6 cellular contexts compared by ENCODE assay signal in the genomic region with DNA sequence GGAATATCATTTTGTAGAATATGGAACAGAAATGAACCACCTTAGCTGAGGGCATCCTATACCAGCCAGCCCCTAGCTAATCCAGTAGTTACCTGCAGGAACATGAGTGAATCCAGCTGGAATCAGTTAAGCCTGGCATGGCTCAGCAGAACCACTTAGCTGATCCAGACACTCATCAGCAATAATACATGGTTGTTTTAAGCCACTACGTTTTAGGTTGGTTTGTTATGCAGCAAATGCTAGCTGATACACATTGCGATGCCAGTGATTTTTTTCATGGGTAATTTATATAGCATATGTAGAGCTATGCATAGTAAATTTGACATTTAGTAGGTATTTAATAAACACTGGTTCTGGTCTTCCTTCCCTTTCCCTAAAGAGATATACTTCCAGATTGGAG.
"Had no signal": no experiment of that assay in that cellular context is flagged by ENCODE, and none has a peak within 500 bp of the region (broad histone marks: within the 10 kb centered on the region; RNA-seq: fewer than 3 reads in every experiment).

No MANE protein-coding gene starts in this region.

- ATAC-seq: K562 had no signal

- DNase-seq: IMR-90, KBM-7, KG1 had no signal

- H3K4me2 ChIP-seq: KMS-11 had no signal

- H3K27ac ChIP-seq: KMS-11 had no signal

- H3K4me3 ChIP-seq: K562 had no signal

- H3K9ac ChIP-seq: KMS-11 had no signal

- FAIRE-seq: HTR-8/SVneo, K562 had no signal
